Comparison of ENCODE assay signal across 13 cellular contexts in genomic region chr6:6246539-6246938, GRCh38.
DNase-seq lines count a peak whose midpoint lies in the region; ATAC-seq and TF ChIP-seq lines count a peak whose summit lies in the region.
"Had no signal": no experiment of that assay in that cellular context is flagged by ENCODE, and none has a peak within 500 bp of the region (broad histone marks: within the 10 kb centered on the region; RNA-seq: fewer than 3 reads in every experiment).

No MANE protein-coding gene starts in this region.

- H3K4me3 ChIP-seq in A673 (ENCODE audit: low read depth, low read length, poor library complexity, severe bottlenecking) (no peak overlapping the region), tibial artery (no peak overlapping the region), H7 (ENCODE audit: insufficient read depth, low read depth, low read length) (no peak overlapping the region)
- H3K4me3 ChIP-seq: prostate gland, SJCRH30 had no signal

- TF ChIP-seq CTCF in A673 (conservative IDR thresholded peaks at IDR 0.05; ENCODE audit: low read depth, low read length) (no peak), tibial artery (IDR thresholded peaks at IDR 0.05) (no peak)

- no peaks in the 10 kb centered on the region for H3K9me3 ChIP-seq in A673 (ENCODE audit: low read depth, low read length, poor library complexity, severe bottlenecking)
- H3K9me3 ChIP-seq in tibial artery, result no peaks in the 10 kb centered on the region
- H3K9me3 ChIP-seq: prostate gland, SJCRH30 had no signal

- CTCF ChIA-PET in A673 (lab: Charles Lee), result no interaction called here

- H3K4me1 ChIP-seq in A673 (ENCODE audit: insufficient read depth, low read length, poor library complexity, severe bottlenecking) (peaks cover 18% of the 10 kb centered on the region), tibial artery (no peaks in the 10 kb centered on the region)
- H3K4me1 ChIP-seq: prostate gland had no signal

- no peaks in the 10 kb centered on the region for H3K36me3 ChIP-seq in A673 (ENCODE audit: insufficient read depth, low read length, poor library complexity, severe bottlenecking)
- no peaks in the 10 kb centered on the region for H3K36me3 ChIP-seq in tibial artery
- no peaks in the 10 kb centered on the region for H3K36me3 ChIP-seq in H7 (replicated peaks; ENCODE audit: control insufficient read depth, insufficient read depth, low read length)
- H3K36me3 ChIP-seq: prostate gland, SJCRH30 had no signal

- intact Hi-C loops in A673 (cut with micrococcal nuclease; ENCODE audit: unreplicated experiment), result no loop called here
- intact Hi-C loops in tibial artery (cut with DNase I; ENCODE audit: low total_unique reads), result no loop called here
- intact Hi-C loops in posterior cingulate gyrus (cut with DNase I), result no loop called here

- DNase-seq in A673 (ENCODE audit: low spot score) (peak; percentile 92), NAMALWA (ENCODE audit: low spot score) (peak; percentile 79), tibial artery (no peak), posterior cingulate gyrus (no peak), H7 (no peak), hippocampal formation (lab: John Stamatoyannopoulos, UW) (no peak)
- DNase-seq: ACHN; activated effector memory CD4-positive, alpha-beta T cell treated with anti-CD3 and anti-CD28 coated beads, Interleukin-2, amount 50 U/mL, for 16 hours; mesenchymal stem cell had no signal

- POLR2A ChIA-PET in A673 (lab: Charles Lee; ENCODE audit: low non-redundant PET), result interaction anchor here (0.6 kb wide), 2 partner anchors 191 to 1139 kb away, joined by 3 read pairs; no protein-coding TSS in a partner anchor

- no peak overlapping the region for H3K27ac ChIP-seq in A673 (ENCODE audit: low read depth, low read length, poor library complexity, severe bottlenecking)
- no peak overlapping the region for H3K27ac ChIP-seq in tibial artery
- H3K27ac ChIP-seq: prostate gland, SJCRH30 had no signal

- H3K27me3 ChIP-seq in A673 (replicated peaks; ENCODE audit: insufficient read depth, low read depth, low read length, poor library complexity) (peaks cover 53% of the 10 kb centered on the region), tibial artery (no peaks in the 10 kb centered on the region), H7 (ENCODE audit: control insufficient read depth, insufficient read depth, low read length) (no peaks in the 10 kb centered on the region)
- H3K27me3 ChIP-seq: SJCRH30 had no signal

- no TSS peak for BruUV-seq in A673 (replicated peaks; lab: Mats Ljungman, UMichigan)

- ATAC-seq in GM19043 (IDR thresholded peaks at IDR 0.05; ENCODE audit: low read depth, unreplicated experiment) (peak; percentile 79), HG02840 (IDR thresholded peaks at IDR 0.05; ENCODE audit: low FRiP score, unreplicated experiment) (peak; percentile 85)

Comparison
In these comparisons a context has a peak if more than half of its experiments do, and no peak if none do; other contexts are left out.
1. DNase-seq: peak in A673 (single experiment) and NAMALWA (single experiment); none in tibial artery (0 of 2), posterior cingulate gyrus (0 of 10), H7 (single experiment) and hippocampal formation (0 of 2).